Comparison of ENCODE assay signal across 8 cellular contexts in genomic region chr17:80453980-80454556, GRCh38. TPM values are rescaled to one million over a fixed set of nuclear protein-coding genes. Genes with fewer than 3 reads are reported as not detected.
DNase-seq lines count a peak whose midpoint lies in the region; ATAC-seq and TF ChIP-seq lines count a peak whose summit lies in the region.

No MANE protein-coding gene starts in this region.

- H3K27me3 ChIP-seq in tibial artery: no peaks in the 10 kb centered on the region

- H3K27ac Mint-ChIP-seq in activated naive CD8-positive, alpha-beta T cell treated with anti-CD3 and anti-CD28 coated beads, Interleukin-2, amount 50 U/mL, for 24 hours: peak overlapping the region; percentile 100

- H3K27me3 Mint-ChIP-seq in activated naive CD8-positive, alpha-beta T cell treated with anti-CD3 and anti-CD28 coated beads, Interleukin-2, amount 50 U/mL, for 24 hours: peaks cover 8% of the 10 kb centered on the region

- peak; percentile 1 for ATAC-seq in activated naive CD8-positive, alpha-beta T cell treated with anti-CD3 and anti-CD28 coated beads, Interleukin-2, amount 50 U/mL, for 24 hours
- ATAC-seq in left lobe of liver (peak; percentile 42), HG03039 (IDR thresholded peaks at IDR 0.05; ENCODE audit: unreplicated experiment) (no peak)

- intact Hi-C loops in tibial artery (cut with DNase I; ENCODE audit: low total_unique reads): no loop called here

- H3K9me3 ChIP-seq in tibial artery: no peaks in the 10 kb centered on the region

- H3K4me1 ChIP-seq in tibial artery: peaks cover 5 to 35% (median 28%) of the 10 kb centered on the region in 4 donors

- H3K4me3 Mint-ChIP-seq in activated naive CD8-positive, alpha-beta T cell treated with anti-CD3 and anti-CD28 coated beads, Interleukin-2, amount 50 U/mL, for 24 hours: peak overlapping the region; percentile 97

- TF ChIP-seq CTCF in tibial artery (IDR thresholded peaks at IDR 0.05): no peak

- H3K36me3 ChIP-seq in tibial artery: no peaks in the 10 kb centered on the region

- peak overlapping the region; percentile 98 to 99 for H3K27ac ChIP-seq in tibial artery

- H3K9me3 Mint-ChIP-seq in activated naive CD8-positive, alpha-beta T cell treated with anti-CD3 and anti-CD28 coated beads, Interleukin-2, amount 50 U/mL, for 24 hours: no peaks in the 10 kb centered on the region

- no peaks in the 10 kb centered on the region for H3K36me3 Mint-ChIP-seq in activated naive CD8-positive, alpha-beta T cell treated with anti-CD3 and anti-CD28 coated beads, Interleukin-2, amount 50 U/mL, for 24 hours (ENCODE audit: low read depth)

- H3K4me3 ChIP-seq in tibial artery: peak overlapping the region; percentile 73 to 82

- DNase-seq in stimulated activated CD4-positive, alpha-beta T cell treated with anti-CD3 and anti-CD28 coated beads, Interleukin-4, amount 100 ng/mL, for 1 hour: peak; percentile 10
- no peak for DNase-seq in stimulated activated CD4-positive, alpha-beta T cell treated with anti-CD3 and anti-CD28 coated beads, Interleukin-4, amount 100 ng/mL, for 4 hours
- peak; percentile 27 for DNase-seq in activated naive CD8-positive, alpha-beta T cell treated with anti-CD3 and anti-CD28 coated beads, Interleukin-2, amount 50 U/mL, for 24 hours
- DNase-seq in left lobe of liver (ENCODE audit: low spot score): no peak
- no peak for DNase-seq in tibial artery
- DNase-seq in NCI-H1092 treated with DMSO at 0.1 percent for 48 hours (lab: John Stamatoyannopoulos, UW): no peak
- no peak for DNase-seq in islet precursor cell

- peaks cover 30% of the 10 kb centered on the region for H3K4me1 Mint-ChIP-seq in activated naive CD8-positive, alpha-beta T cell treated with anti-CD3 and anti-CD28 coated beads, Interleukin-2, amount 50 U/mL, for 24 hours

RNA-seq across cellular contexts. Expression of gene NPTX1, which starts 22.3 kb away (rescaled TPM):
- 0.25 TPM for total RNA-seq in left lobe of liver

RNA-seq across cellular contexts. Expression of gene ENDOV, which starts 39.1 kb away (rescaled TPM):
- 15.6 TPM for total RNA-seq in left lobe of liver

Comparison
In these comparisons a context has a peak if more than half of its experiments do, and no peak if none do; other contexts are left out.
1. DNase-seq: peak in stimulated activated CD4-positive, alpha-beta T cell treated with anti-CD3 and anti-CD28 coated beads, Interleukin-4, amount 100 ng/mL, for 1 hour (single experiment) and activated naive CD8-positive, alpha-beta T cell treated with anti-CD3 and anti-CD28 coated beads, Interleukin-2, amount 50 U/mL, for 24 hours (single experiment); none in stimulated activated CD4-positive, alpha-beta T cell treated with anti-CD3 and anti-CD28 coated beads, Interleukin-4, amount 100 ng/mL, for 4 hours (0 of 2), left lobe of liver (single experiment), tibial artery (0 of 2), NCI-H1092 treated with DMSO at 0.1 percent for 48 hours (single experiment) and islet precursor cell (single experiment).